ENCODE assay signal across 2 cellular contexts in the genomic region with DNA sequence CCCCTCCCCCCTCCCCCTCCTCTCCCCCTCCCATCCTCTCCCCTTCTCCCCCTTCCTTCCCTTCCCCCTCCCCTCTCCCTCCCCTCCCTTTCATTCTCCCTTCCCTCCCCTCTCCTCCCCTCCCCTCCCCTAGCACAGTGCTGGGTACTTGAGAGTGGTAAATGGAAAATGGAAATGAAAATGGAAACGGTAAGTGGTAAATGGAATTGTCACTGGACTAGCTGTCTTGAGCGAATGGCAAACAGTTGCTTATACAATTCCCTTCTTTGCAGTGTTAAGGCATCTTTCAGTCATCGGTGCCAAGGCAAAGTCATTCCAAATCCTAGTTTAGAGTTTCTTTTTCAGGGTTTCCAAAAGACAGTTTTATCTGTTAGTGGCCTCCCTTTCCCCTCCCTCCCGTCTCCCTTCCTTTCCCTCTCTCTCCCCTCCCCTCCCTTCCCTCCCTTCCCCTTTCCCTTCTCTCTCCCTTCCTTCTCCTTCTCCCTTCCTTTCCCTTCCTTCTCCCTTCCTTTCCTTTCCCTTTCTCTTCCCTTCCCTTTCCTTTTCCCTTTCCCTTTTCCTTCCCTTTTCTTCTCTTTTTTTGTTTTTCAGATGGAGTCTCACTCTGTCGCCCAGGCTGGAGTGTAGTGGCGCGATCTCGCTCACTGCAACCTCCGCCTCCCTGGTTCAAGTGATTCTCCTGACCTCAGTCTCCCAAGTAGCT.
A peak's percentile ranks its signal among the peaks of the same experiment; 100 is the strongest.
TF ChIP-seq lines count a peak whose summit lies in the region.

No MANE protein-coding gene starts in this region.

TF ChIP-seq in A549, 52 proteins besides CTCF, POLR2A, EP300 and RAD21 (continued from another document):
- TF ChIP-seq, protein P1, sequence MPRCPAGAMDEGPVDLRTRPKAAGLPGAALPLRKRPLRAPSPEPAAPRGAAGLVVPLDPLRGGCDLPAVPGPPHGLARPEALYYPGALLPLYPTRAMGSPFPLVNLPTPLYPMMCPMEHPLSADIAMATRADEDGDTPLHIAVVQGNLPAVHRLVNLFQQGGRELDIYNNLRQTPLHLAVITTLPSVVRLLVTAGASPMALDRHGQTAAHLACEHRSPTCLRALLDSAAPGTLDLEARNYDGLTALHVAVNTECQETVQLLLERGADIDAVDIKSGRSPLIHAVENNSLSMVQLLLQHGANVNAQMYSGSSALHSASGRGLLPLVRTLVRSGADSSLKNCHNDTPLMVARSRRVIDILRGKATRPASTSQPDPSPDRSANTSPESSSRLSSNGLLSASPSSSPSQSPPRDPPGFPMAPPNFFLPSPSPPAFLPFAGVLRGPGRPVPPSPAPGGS (IDR thresholded peaks at IDR 0.05) = no peak

TF ChIP-seq in K562, 482 proteins besides CTCF, POLR2A, EP300 and RAD21:
- TF ChIP-seq, protein P2, sequence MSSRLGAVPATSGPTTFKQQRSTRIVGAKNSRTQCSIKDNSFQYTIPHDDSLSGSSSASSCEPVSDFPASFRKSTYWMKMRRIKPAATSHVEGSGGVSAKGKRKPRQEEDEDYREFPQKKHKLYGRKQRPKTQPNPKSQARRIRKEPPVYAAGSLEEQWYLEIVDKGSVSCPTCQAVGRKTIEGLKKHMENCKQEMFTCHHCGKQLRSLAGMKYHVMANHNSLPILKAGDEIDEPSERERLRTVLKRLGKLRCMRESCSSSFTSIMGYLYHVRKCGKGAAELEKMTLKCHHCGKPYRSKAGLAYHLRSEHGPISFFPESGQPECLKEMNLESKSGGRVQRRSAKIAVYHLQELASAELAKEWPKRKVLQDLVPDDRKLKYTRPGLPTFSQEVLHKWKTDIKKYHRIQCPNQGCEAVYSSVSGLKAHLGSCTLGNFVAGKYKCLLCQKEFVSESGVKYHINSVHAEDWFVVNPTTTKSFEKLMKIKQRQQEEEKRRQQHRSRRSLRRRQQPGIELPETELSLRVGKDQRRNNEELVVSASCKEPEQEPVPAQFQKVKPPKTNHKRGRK (tag; IDR thresholded peaks at IDR 0.05) = peak; percentile 79
- TF ChIP-seq PCBP1 (IDR thresholded peaks at IDR 0.05; ENCODE audit: low read depth, low read length, poor library complexity, severe bottlenecking) (peak; percentile 8), PCBP2 (IDR thresholded peaks at IDR 0.05; ENCODE audit: low read depth, low read length, poor library complexity, severe bottlenecking) (peak; percentile 66), HMG20B (CRISPR knock-in tag; IDR thresholded peaks at IDR 0.05) (no peak)
- TF ChIP-seq, protein P3, sequence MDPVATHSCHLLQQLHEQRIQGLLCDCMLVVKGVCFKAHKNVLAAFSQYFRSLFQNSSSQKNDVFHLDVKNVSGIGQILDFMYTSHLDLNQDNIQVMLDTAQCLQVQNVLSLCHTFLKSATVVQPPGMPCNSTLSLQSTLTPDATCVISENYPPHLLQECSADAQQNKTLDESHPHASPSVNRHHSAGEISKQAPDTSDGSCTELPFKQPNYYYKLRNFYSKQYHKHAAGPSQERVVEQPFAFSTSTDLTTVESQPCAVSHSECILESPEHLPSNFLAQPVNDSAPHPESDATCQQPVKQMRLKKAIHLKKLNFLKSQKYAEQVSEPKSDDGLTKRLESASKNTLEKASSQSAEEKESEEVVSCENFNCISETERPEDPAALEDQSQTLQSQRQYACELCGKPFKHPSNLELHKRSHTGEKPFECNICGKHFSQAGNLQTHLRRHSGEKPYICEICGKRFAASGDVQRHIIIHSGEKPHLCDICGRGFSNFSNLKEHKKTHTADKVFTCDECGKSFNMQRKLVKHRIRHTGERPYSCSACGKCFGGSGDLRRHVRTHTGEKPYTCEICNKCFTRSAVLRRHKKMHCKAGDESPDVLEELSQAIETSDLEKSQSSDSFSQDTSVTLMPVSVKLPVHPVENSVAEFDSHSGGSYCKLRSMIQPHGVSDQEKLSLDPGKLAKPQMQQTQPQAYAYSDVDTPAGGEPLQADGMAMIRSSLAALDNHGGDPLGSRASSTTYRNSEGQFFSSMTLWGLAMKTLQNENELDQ (CRISPR knock-in tag; IDR thresholded peaks at IDR 0.05; ENCODE audit: borderline replicate concordance) = no peak
TF ChIP-seq in K562: peak in this region for 3.
